8 cellular contexts compared by ENCODE assay signal in genomic region chr2:238286551-238286950, GRCh38. TPM values are rescaled to one million over a fixed set of nuclear protein-coding genes. Genes with fewer than 3 reads are reported as not detected.
DNase-seq lines count a peak whose midpoint lies in the region; TF ChIP-seq lines count a peak whose summit lies in the region.

No MANE protein-coding gene starts in this region.

- no peak for TF ChIP-seq POLR2A in esophagus muscularis mucosa (IDR thresholded peaks at IDR 0.05; ENCODE audit: low read depth)

- peak overlapping the region; percentile 99 for H3K27ac Mint-ChIP-seq in neural progenitor cell

- H3K4me3 Mint-ChIP-seq in neural progenitor cell, result peak overlapping the region; percentile 86

- no peaks in the 10 kb centered on the region for H3K9me3 Mint-ChIP-seq in neural progenitor cell

- no peak overlapping the region for H3K9ac ChIP-seq in neural progenitor cell

- H3K9me3 ChIP-seq in esophagus muscularis mucosa (no peaks in the 10 kb centered on the region), neural progenitor cell (ENCODE audit: low read depth) (no peaks in the 10 kb centered on the region), WERI-Rb-1 (ENCODE audit: severe bottlenecking) (no peaks in the 10 kb centered on the region)

- TF ChIP-seq CTCF in esophagus muscularis mucosa (IDR thresholded peaks at IDR 0.05) (no peak), neural progenitor cell (IDR thresholded peaks at IDR 0.05) (no peak), GM13976 (IDR thresholded peaks at IDR 0.05; ENCODE audit: borderline replicate concordance, control extremely low read depth, extremely low read depth, insufficient read depth, missing control alignments) (no peak), WERI-Rb-1 (IDR thresholded peaks at IDR 0.05; ENCODE audit: low read depth, low read length) (no peak)

- H4K20me1 ChIP-seq in neural progenitor cell (ENCODE audit: low read depth), result peaks cover 3% of the 10 kb centered on the region

- peaks cover 32% of the 10 kb centered on the region for H3F3A ChIP-seq in neural progenitor cell (ENCODE audit: low read depth)

- peaks cover 9% of the 10 kb centered on the region for H3K27me3 Mint-ChIP-seq in neural progenitor cell (ENCODE audit: insufficient read depth, low read depth)

- H3K27me3 ChIP-seq in esophagus muscularis mucosa (no peaks in the 10 kb centered on the region), neural progenitor cell (peaks cover 23% of the 10 kb centered on the region), WERI-Rb-1 (ENCODE audit: insufficient read depth, low read depth, severe bottlenecking) (no peaks in the 10 kb centered on the region)

- H3K4me3 ChIP-seq in esophagus muscularis mucosa (peak overlapping the region; percentile 77 to 94 (median 83)), neural progenitor cell (no peak overlapping the region), WERI-Rb-1 (ENCODE audit: low read depth, low read length) (no peak overlapping the region)

- no peak for TF ChIP-seq EP300 in esophagus muscularis mucosa (IDR thresholded peaks at IDR 0.05)

- H3K4me1 ChIP-seq in esophagus muscularis mucosa (peaks cover 62 to 82% (median 79%) of the 10 kb centered on the region in 4 donors), neural progenitor cell (peaks cover 26% of the 10 kb centered on the region)

- H3K27ac ChIP-seq in esophagus muscularis mucosa (replicated peaks in 1 of 4) (peak overlapping the region; percentile 92 to 98 (median 94)), neural progenitor cell (no peak overlapping the region), WERI-Rb-1 (no peak overlapping the region)

- H2AFZ ChIP-seq in neural progenitor cell (replicated peaks), result no peak overlapping the region

- DNase-seq in NCI-H510A treated with DMSO at 0.1 percent for 48 hours (lab: John Stamatoyannopoulos, UW) (peak; percentile 43), NCI-H510A (lab: John Stamatoyannopoulos, UW) (no peak), RKO (ENCODE audit: low spot score) (peak; percentile 60), esophagus muscularis mucosa (ENCODE audit: extremely low spot score) (no peak), neural progenitor cell (ENCODE audit: low spot score) (no peak), GM13976 (ENCODE audit: low spot score) (no peak), WERI-Rb-1 (no peak)
- DNase-seq in stimulated activated naive CD4-positive, alpha-beta T cell treated with Interleukin-2 at 50 U/mL for 16 hours (lab: John Stamatoyannopoulos, UW), result no peak

- in situ Hi-C loops in GM13976 (cut with MboI; ENCODE audit: low sequenced_read_pairs, unreplicated experiment), result no loop called here

- H3K36me3 ChIP-seq in esophagus muscularis mucosa (no peaks in the 10 kb centered on the region), neural progenitor cell (no peaks in the 10 kb centered on the region), WERI-Rb-1 (no peaks in the 10 kb centered on the region)

- intact Hi-C loops in esophagus muscularis mucosa (cut with DNase I), result no loop called here

- WGBS in esophagus muscularis mucosa, result 48% methylated on average over 7 of the region's 7 CpGs

- peaks cover 9% of the 10 kb centered on the region for H3K79me2 ChIP-seq in neural progenitor cell (ENCODE audit: low read depth)

- H3K4me2 ChIP-seq in neural progenitor cell, result peak overlapping the region; percentile 1

- H3K4me1 Mint-ChIP-seq in neural progenitor cell, result peaks cover 64% of the 10 kb centered on the region

- H3K36me3 Mint-ChIP-seq in neural progenitor cell, result peaks cover 4% of the 10 kb centered on the region

RNA-seq across cellular contexts. Expression of gene PER2, which starts 1.9 kb away (rescaled TPM):
- total RNA-seq in esophagus muscularis mucosa (10 to 100 TPM in 3 of 4 donors, 1 to 10 TPM in 1; 9.1 to 13.1 (median 11.1) TPM), neural progenitor cell (ENCODE audit: low replicate concordance) (1.4 and 2.6 TPM in 2 replicates)

RNA-seq across cellular contexts. Expression of gene TRAF3IP1, which starts 33.8 kb away (rescaled TPM):
- total RNA-seq in esophagus muscularis mucosa (10 to 100 TPM; 19.9 to 38.6 (median 23.6) TPM), neural progenitor cell (ENCODE audit: low replicate concordance) (8.5 and 11.2 TPM in 2 replicates)

RNA-seq across cellular contexts. Expression of gene HES6, which starts 46.7 kb away (rescaled TPM):
- total RNA-seq in esophagus muscularis mucosa (10 to 100 TPM; 10.2 to 17.0 (median 11.2) TPM), neural progenitor cell (ENCODE audit: low replicate concordance) (5.3 and 29.3 TPM in 2 replicates)

Comparison
In these comparisons a context has a peak if more than half of its experiments do, and no peak if none do; other contexts are left out.
1. DNase-seq: peak in NCI-H510A treated with DMSO at 0.1 percent for 48 hours (single experiment) and RKO (single experiment); none in NCI-H510A (single experiment), esophagus muscularis mucosa (single experiment), neural progenitor cell (single experiment), GM13976 (single experiment), WERI-Rb-1 (single experiment) and stimulated activated naive CD4-positive, alpha-beta T cell treated with Interleukin-2 at 50 U/mL for 16 hours (single experiment).
2. H3K27ac ChIP-seq: peak in esophagus muscularis mucosa (4 of 4); none in neural progenitor cell (single experiment) and WERI-Rb-1 (single experiment).
3. H3K4me3 ChIP-seq: peak in esophagus muscularis mucosa (4 of 4); none in neural progenitor cell (single experiment) and WERI-Rb-1 (single experiment).